8 cellular contexts compared by ENCODE assay signal in the genomic region with DNA sequence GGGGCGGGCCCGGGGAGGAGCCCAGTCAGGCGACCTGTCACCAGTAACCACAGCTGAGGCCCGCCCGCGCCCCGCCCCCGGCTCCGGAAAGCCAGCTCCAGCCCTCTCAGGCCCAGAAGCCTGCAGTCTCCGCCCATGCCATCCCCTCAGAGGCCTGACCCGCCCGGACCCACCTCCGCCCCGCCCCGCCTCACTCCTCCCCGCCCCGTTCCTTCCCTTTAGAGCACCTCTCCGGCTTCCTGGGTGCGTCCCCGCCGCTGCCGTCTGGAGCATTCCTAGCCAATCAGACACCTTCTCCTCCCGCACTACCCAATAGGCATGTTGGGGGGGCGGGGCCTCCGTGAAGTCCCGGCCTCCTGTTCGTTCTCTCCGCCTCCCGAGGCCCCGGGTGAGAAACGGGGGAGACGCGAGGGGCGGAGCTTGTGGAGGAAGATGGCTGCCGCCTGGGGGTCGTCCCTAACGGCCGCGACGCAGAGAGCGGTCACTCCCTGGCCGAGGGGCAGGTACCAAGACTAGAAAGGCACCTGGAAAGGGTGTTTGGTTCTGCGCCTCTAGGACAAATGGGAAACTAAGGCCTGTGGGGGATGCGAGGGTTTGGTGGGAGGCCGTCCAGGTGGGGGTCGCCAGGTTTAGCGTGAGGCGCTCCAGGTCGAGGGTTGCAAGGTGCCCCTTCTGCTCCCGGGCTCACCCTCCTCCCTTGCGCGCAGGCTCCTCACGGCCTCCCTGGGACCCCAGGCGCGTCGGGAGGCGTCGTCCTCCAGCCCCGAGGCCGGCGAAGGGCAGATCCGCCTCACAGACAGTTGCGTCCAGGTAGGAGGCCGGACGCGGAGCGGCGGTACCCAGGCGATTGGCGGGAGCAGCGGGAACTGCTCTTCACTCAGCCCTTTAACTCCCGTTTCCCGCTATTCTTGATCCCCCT. TPM values are rescaled to one million over a fixed set of nuclear protein-coding genes. Genes with fewer than 3 reads are reported as not detected.
A peak's percentile ranks its signal among the peaks of the same experiment; 100 is the strongest.
DNase-seq lines count a peak whose midpoint lies in the region; ATAC-seq and TF ChIP-seq lines count a peak whose summit lies in the region.

Gene ISCA2, plus strand, starts transcription at position 423 of the 919 bp plus-strand sequence. Its CDS starts 10 bp downstream, at position 433.

- no peaks in the 10 kb centered on the region for H3K9me3 ChIP-seq in liver (ENCODE audit: control insufficient read depth in 4 of 4, low read length in 3 of 4)

- peak within 1 kb of the TSS; percentile 34 to 85 for H3K9ac ChIP-seq in liver (ENCODE audit: low read depth in 1 of 2, low read length in 2 of 2)

- TF ChIP-seq CTCF in C4-2B (conservative IDR thresholded peaks at IDR 0.05) (no peak), liver (IDR thresholded peaks at IDR 0.05; ENCODE audit: low read depth, low read length, missing input control) (no peak)

- H3K4me1 ChIP-seq in liver (ENCODE audit: control insufficient read depth in 4 of 4, insufficient read depth in 4 of 4, low read length in 3 of 4), result peaks cover 0 to 18% (median 15%) of the 10 kb centered on the region in 4 donors

- H3K36me3 ChIP-seq in liver (ENCODE audit: control insufficient read depth in 4 of 4, insufficient read depth in 3 of 4, low read depth in 1 of 4, low read length in 3 of 4), result no peaks in the 10 kb centered on the region

- H3K27ac ChIP-seq in C4-2B, result peak within 1 kb of the TSS; percentile 94
- H3K27ac ChIP-seq in liver (ENCODE audit: low read depth in 1 of 2, low read length in 2 of 2), result peak within 1 kb of the TSS; percentile 90 to 91

- H3K27me3 ChIP-seq in liver (ENCODE audit: control insufficient read depth in 4 of 4, insufficient read depth in 4 of 4, low read length in 3 of 4), result no peaks in the 10 kb centered on the region

- ATAC-seq in GM19395 (IDR thresholded peaks at IDR 0.05; ENCODE audit: unreplicated experiment), result peak; percentile 86
- ATAC-seq in HG03565 (IDR thresholded peaks at IDR 0.05; ENCODE audit: unreplicated experiment), result peak; percentile 78

- DNase-seq in NCI-H774 (lab: John Stamatoyannopoulos, UW) (peak; percentile 94), dermis microvascular lymphatic vessel endothelial cell (ENCODE audit: low read depth in 2 of 2) (peak; percentile 89 to 99)
- peak; percentile 99 for DNase-seq in activated CD4-positive, alpha-beta T cell treated with anti-CD3 and anti-CD28 coated beads, Interleukin-2, amount 50 U/mL, for 4 hours
- DNase-seq in stimulated activated CD4-positive, alpha-beta T cell treated with anti-CD3 and anti-CD28 coated beads, Interleukin-4, amount 100 ng/mL, for 24 hours, result peak; percentile 100

- WGBS in liver, result 1% methylated on average over 73 of the region's 73 CpGs

- H3K4me3 ChIP-seq in liver (ENCODE audit: low read depth in 1 of 3, low read length in 3 of 3), result peak within 1 kb of the TSS; percentile 75 to 100 (median 87)

- no peak for TF ChIP-seq RAD21 in liver (IDR thresholded peaks at IDR 0.05)

TF ChIP-seq in liver, 16 proteins besides CTCF, POLR2A, EP300 and RAD21:
- TF ChIP-seq RXRA (IDR thresholded peaks at IDR 0.05) (peak; percentile 28 to 29), REST (IDR thresholded peaks at IDR 0.05) (no peak), SP1 (IDR thresholded peaks at IDR 0.05) (peak; percentile 93), TAF1 (conservative IDR thresholded peaks at IDR 0.05) (peak; percentile 1), FOXA2 (IDR thresholded peaks at IDR 0.05) (no peak), ATF3 (IDR thresholded peaks at IDR 0.05) (no peak), NR2F2 (IDR thresholded peaks at IDR 0.05) (peak; percentile 35), JUND (IDR thresholded peaks at IDR 0.05) (peak in 1 of 2 donors; percentile 23), YY1 (IDR thresholded peaks at IDR 0.05) (peak; percentile 97), FOXA1 (IDR thresholded peaks at IDR 0.05) (no peak), GABPA (IDR thresholded peaks at IDR 0.05 in 1 of 2, conservative IDR thresholded peaks at IDR 0.05 in 1 of 2) (peak in 1 of 2 donors; percentile 66), ZBTB33 (IDR thresholded peaks at IDR 0.05) (peak; percentile 29), HNF4G (IDR thresholded peaks at IDR 0.05) (no peak), HNF4A (conservative IDR thresholded peaks at IDR 0.05) (no peak), EGR1 (IDR thresholded peaks at IDR 0.05; ENCODE audit: low read depth in 2 of 2) (no peak)
- TF ChIP-seq, protein P1, sequence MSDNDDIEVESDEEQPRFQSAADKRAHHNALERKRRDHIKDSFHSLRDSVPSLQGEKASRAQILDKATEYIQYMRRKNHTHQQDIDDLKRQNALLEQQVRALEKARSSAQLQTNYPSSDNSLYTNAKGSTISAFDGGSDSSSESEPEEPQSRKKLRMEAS (IDR thresholded peaks at IDR 0.05), result no peak
TF ChIP-seq in liver: peak in this region for 8.

RNA-seq across cellular contexts. Expression of gene ISCA2, which starts in this region (rescaled TPM):
- total RNA-seq in dermis microvascular lymphatic vessel endothelial cell (11.6 and 14.2 TPM in 2 replicates), liver (10 to 100 TPM in 1 of 2 donors, 1 to 10 TPM in 1; 7.1 to 19.9 TPM)
- polyA plus RNA-seq in liver, result 10 to 100 TPM; 11.6 to 35.3 TPM

Comparison
In these comparisons a context has a peak if more than half of its experiments do, and no peak if none do; other contexts are left out.
1. Peak in every context shown above with its lines: DNase-seq, ATAC-seq, H3K4me3 ChIP-seq and H3K27ac ChIP-seq.